Comparison of ENCODE assay signal across 18 cellular contexts in the genomic region with DNA sequence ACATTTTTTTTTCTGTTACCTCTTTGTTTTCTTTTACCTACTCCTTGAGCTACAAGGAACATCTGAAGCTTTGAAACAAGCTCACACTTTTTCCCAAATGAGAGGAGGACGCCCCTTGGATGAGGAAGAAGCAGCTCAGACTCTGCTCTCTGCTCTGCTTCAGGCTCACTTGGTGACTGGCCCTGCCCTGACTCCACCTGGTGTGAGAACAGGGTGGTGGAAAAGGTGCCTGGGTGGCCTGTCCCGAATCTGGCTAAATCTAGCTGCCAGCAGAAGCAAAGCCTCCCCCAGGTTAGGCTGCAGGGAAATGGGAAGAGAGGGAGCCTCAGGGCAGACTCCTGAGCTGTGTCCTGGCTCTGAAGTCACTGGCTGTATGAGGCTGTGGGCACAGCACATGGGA.
DNase-seq lines count a peak whose midpoint lies in the region; ATAC-seq and TF ChIP-seq lines count a peak whose summit lies in the region.
"Had no signal": no experiment of that assay in that cellular context is flagged by ENCODE, and none has a peak within 500 bp of the region (broad histone marks: within the 10 kb centered on the region; RNA-seq: fewer than 3 reads in every experiment).

No MANE protein-coding gene starts in this region.

- TF ChIP-seq POLR2A in HCT116 (IDR thresholded peaks at IDR 0.05; ENCODE audit: borderline replicate concordance, extremely low read depth, insufficient read depth, insufficient read length) = no peak

- H3K4me2 ChIP-seq in HCT116 (ENCODE audit: low read length) = no peak overlapping the region
- H3K4me2 ChIP-seq in GM23248 (ENCODE audit: unreplicated experiment) = no peak overlapping the region
- H3K4me2 ChIP-seq: BLaER1 had no signal

- H3K27ac ChIP-seq in HCT116 (ENCODE audit: low read depth, low read length) (no peak overlapping the region), foreskin keratinocyte (no peak overlapping the region), GM23248 (no peak overlapping the region)
- H3K27ac ChIP-seq: BLaER1 had no signal

- DNase-seq in Calu3 (peak; percentile 11), HCT116 (ENCODE audit: low read depth, low spot score) (peak; percentile 1), epithelial cell of proximal tubule (ENCODE audit: low read depth) (no peak), foreskin keratinocyte (no peak), NCI-H2196 (lab: John Stamatoyannopoulos, UW; ENCODE audit: unreplicated experiment) (no peak), GM23248 (no peak)
- DNase-seq: 8988T; ACHN; BE2C; C1 segment of cervical spinal cord; CD4-positive, alpha-beta memory T cell; CD4-positive, CD25-positive, alpha-beta regulatory T cell; CD8-positive, alpha-beta memory T cell; COR-L47; DMS79 treated with DMSO at 0.1 percent for 48 hours; GF-D8 had no signal

- CTCF ChIA-PET in Calu3 (lab: Charles Lee) = no interaction called here
- CTCF ChIA-PET in HCT116 (lab: Charles Lee) = no interaction called here

- RAD21 ChIA-PET in HCT116 (lab: Charles Lee; ENCODE audit: low non-redundant PET in 1 of 2, low total read pairs in 2 of 2, uncharacterized antibody in 2 of 2, unreplicated experiment in 2 of 2) = no interaction called here

- no peaks in the 10 kb centered on the region for H3K4me1 Mint-ChIP-seq in Calu3 (ENCODE audit: low read depth, unreplicated experiment)
- H3K4me1 Mint-ChIP-seq: CD14-positive monocyte; CD4-positive, CD25-positive, alpha-beta regulatory T cell; CD8-positive, alpha-beta memory T cell had no signal

- TF ChIP-seq CTCF in Calu3 (IDR thresholded peaks at IDR 0.05; ENCODE audit: unreplicated experiment) = no peak
- TF ChIP-seq CTCF in HCT116 (IDR thresholded peaks at IDR 0.05 in 2 of 3, conservative IDR thresholded peaks at IDR 0.05 in 1 of 3; ENCODE audit: borderline replicate concordance in 1 of 3, insufficient read depth in 1 of 3, low read depth in 2 of 3, low read length in 2 of 3) = 0 out of 6 replicates have a peak, but pooled peaks of 1 of the 3 experiments have one; percentile 13
- TF ChIP-seq CTCF in epithelial cell of proximal tubule (conservative IDR thresholded peaks at IDR 0.05; ENCODE audit: low read depth, low read length) = peak; percentile 2
- no peak for TF ChIP-seq CTCF in foreskin keratinocyte (conservative IDR thresholded peaks at IDR 0.05)

- no peaks in the 10 kb centered on the region for H3K9me2 ChIP-seq in HCT116 (ENCODE audit: insufficient read depth)
- H3K9me2 ChIP-seq in GM23248 (ENCODE audit: insufficient read depth) = no peaks in the 10 kb centered on the region

- peak; percentile 75 for ATAC-seq in HCT116
- ATAC-seq in foreskin keratinocyte = no peak

- H3K27me3 ChIP-seq in HCT116 (ENCODE audit: insufficient read depth, low read length) (peaks cover 23% of the 10 kb centered on the region), foreskin keratinocyte (peaks cover 44% of the 10 kb centered on the region), GM23248 (replicated peaks; ENCODE audit: insufficient read depth) (peaks cover 54% of the 10 kb centered on the region)
- H3K27me3 ChIP-seq: BE2C, BLaER1 had no signal

- H3K9me3 Mint-ChIP-seq in Calu3 (ENCODE audit: low read depth, unreplicated experiment) = no peaks in the 10 kb centered on the region

- H3K9ac ChIP-seq in HCT116 (ENCODE audit: low read length) (no peak overlapping the region), GM23248 (no peak overlapping the region)
- H3K9ac ChIP-seq: BLaER1 had no signal

- no TSS peak for BruUV-seq in Calu3 (replicated peaks; lab: Mats Ljungman, UMichigan)
- BruUV-seq in HCT116 (replicated peaks; lab: Mats Ljungman, UMichigan) = no TSS peak

- no peaks in the 10 kb centered on the region for H3K36me3 Mint-ChIP-seq in Calu3 (ENCODE audit: insufficient read depth, unreplicated experiment)
- H3K36me3 Mint-ChIP-seq: CD14-positive monocyte; CD4-positive, alpha-beta memory T cell; CD4-positive, CD25-positive, alpha-beta regulatory T cell; CD8-positive, alpha-beta memory T cell had no signal

- in situ Hi-C loops in GM23248 (cut with MboI) = no loop called here

- H3K9me3 ChIP-seq in HCT116 (ENCODE audit: control insufficient read depth in 1 of 2, insufficient read depth in 1 of 2, low read depth in 1 of 2, low read length in 2 of 2) (no peaks in the 10 kb centered on the region), GM23248 (ENCODE audit: low read depth) (no peaks in the 10 kb centered on the region)
- H3K9me3 ChIP-seq: BE2C had no signal

- H4K20me1 ChIP-seq in HCT116 (ENCODE audit: insufficient read depth) (no peaks in the 10 kb centered on the region), GM23248 (ENCODE audit: insufficient read depth) (no peaks in the 10 kb centered on the region)
- H4K20me1 ChIP-seq: BLaER1 had no signal

- no peak overlapping the region for H3K27ac Mint-ChIP-seq in Calu3 (ENCODE audit: unreplicated experiment)
- H3K27ac Mint-ChIP-seq: CD14-positive monocyte; CD4-positive, alpha-beta memory T cell; CD4-positive, CD25-positive, alpha-beta regulatory T cell; CD8-positive, alpha-beta memory T cell had no signal

- peaks cover 83% of the 10 kb centered on the region for H3K27me3 Mint-ChIP-seq in Calu3 (ENCODE audit: unreplicated experiment)

- H3K4me1 ChIP-seq in HCT116 (ENCODE audit: control insufficient read depth in 1 of 2, insufficient read depth in 2 of 2, low read length in 2 of 2) (no peaks in the 10 kb centered on the region), foreskin keratinocyte (no peaks in the 10 kb centered on the region), GM23248 (ENCODE audit: insufficient read depth) (no peaks in the 10 kb centered on the region)
- H3K4me1 ChIP-seq: BE2C, BLaER1 had no signal

- no peaks in the 10 kb centered on the region for H3K36me3 ChIP-seq in HCT116 (ENCODE audit: control insufficient read depth in 1 of 2, insufficient read depth in 2 of 2, low read length in 2 of 2)
- no peaks in the 10 kb centered on the region for H3K36me3 ChIP-seq in GM23248 (ENCODE audit: low read depth)
- H3K36me3 ChIP-seq: BE2C, BLaER1 had no signal

- H2AFZ ChIP-seq in HCT116 (ENCODE audit: low read depth, low read length, poor library complexity, severe bottlenecking) (no peak overlapping the region), GM23248 (no peak overlapping the region)

- H3F3A ChIP-seq in GM23248 (ENCODE audit: insufficient read depth) = peaks cover 5% of the 10 kb centered on the region; the same call in 1 of the 2 replicates

- H3K4me3 Mint-ChIP-seq in Calu3 (ENCODE audit: low read depth, unreplicated experiment) = no peak overlapping the region
- H3K4me3 Mint-ChIP-seq: CD14-positive monocyte; CD4-positive, alpha-beta memory T cell; CD4-positive, CD25-positive, alpha-beta regulatory T cell; CD8-positive, alpha-beta memory T cell had no signal

- no peak for TF ChIP-seq RAD21 in HCT116 (IDR thresholded peaks at IDR 0.05; ENCODE audit: low read depth)

- intact Hi-C loops in Calu3 (cut with micrococcal nuclease; ENCODE audit: unreplicated experiment) (no loop called here), HCT116 (cut with micrococcal nuclease) (no loop called here)

- WGBS in GM23248 (ENCODE audit: low coverage in 1 of 2, low lambda C conversion rate in 2 of 2, missing lambda C conversion rate in 2 of 2), 2 experiments = 6 to 7% methylated on average over 2 of the region's 2 CpGs

- H3K79me2 ChIP-seq in HCT116 (ENCODE audit: insufficient read depth, low read length) (no peaks in the 10 kb centered on the region), GM23248 (ENCODE audit: insufficient read depth) (no peaks in the 10 kb centered on the region)

- H3K4me3 ChIP-seq in HCT116 (replicated peaks in 1 of 2; ENCODE audit: low read depth in 1 of 2, low read length in 2 of 2) = no peak overlapping the region
- H3K4me3 ChIP-seq in epithelial cell of proximal tubule (ENCODE audit: low read depth, low read length) = no peak overlapping the region
- no peak overlapping the region for H3K4me3 ChIP-seq in GM23248
- H3K4me3 ChIP-seq: BLaER1 had no signal

- POLR2A ChIA-PET in HCT116 (lab: Charles Lee) = no interaction called here

TF ChIP-seq in HCT116, 20 proteins besides CTCF, POLR2A, EP300 and RAD21 (continues in another document):
- TF ChIP-seq CBX3 (IDR thresholded peaks at IDR 0.05; ENCODE audit: low read depth) (no peak), SIN3A (IDR thresholded peaks at IDR 0.05; ENCODE audit: low read depth) (no peak), ZNF274 (IDR thresholded peaks at IDR 0.05; ENCODE audit: low read depth, low read length) (no peak), TCF7L2 (IDR thresholded peaks at IDR 0.05; ENCODE audit: borderline replicate concordance, extremely low read depth, insufficient read depth, insufficient read length) (no peak), FOSL1 (IDR thresholded peaks at IDR 0.05; ENCODE audit: low read depth) (no peak), SRF (IDR thresholded peaks at IDR 0.05; ENCODE audit: low read depth) (no peak), CEBPB (IDR thresholded peaks at IDR 0.05; ENCODE audit: low read depth) (no peak), YY1 (IDR thresholded peaks at IDR 0.05; ENCODE audit: extremely low read depth, insufficient replicate concordance, low read depth, low read length) (no peak), ELF1 (IDR thresholded peaks at IDR 0.05; ENCODE audit: borderline replicate concordance, low read depth) (no peak), EZH2 (IDR thresholded peaks at IDR 0.05) (no peak)
- TF ChIP-seq, protein P1, sequence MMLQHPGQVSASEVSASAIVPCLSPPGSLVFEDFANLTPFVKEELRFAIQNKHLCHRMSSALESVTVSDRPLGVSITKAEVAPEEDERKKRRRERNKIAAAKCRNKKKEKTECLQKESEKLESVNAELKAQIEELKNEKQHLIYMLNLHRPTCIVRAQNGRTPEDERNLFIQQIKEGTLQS (IDR thresholded peaks at IDR 0.05) = no peak
- TF ChIP-seq, protein P2, sequence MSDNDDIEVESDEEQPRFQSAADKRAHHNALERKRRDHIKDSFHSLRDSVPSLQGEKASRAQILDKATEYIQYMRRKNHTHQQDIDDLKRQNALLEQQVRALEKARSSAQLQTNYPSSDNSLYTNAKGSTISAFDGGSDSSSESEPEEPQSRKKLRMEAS (IDR thresholded peaks at IDR 0.05) = no peak
- TF ChIP-seq, protein P3, sequence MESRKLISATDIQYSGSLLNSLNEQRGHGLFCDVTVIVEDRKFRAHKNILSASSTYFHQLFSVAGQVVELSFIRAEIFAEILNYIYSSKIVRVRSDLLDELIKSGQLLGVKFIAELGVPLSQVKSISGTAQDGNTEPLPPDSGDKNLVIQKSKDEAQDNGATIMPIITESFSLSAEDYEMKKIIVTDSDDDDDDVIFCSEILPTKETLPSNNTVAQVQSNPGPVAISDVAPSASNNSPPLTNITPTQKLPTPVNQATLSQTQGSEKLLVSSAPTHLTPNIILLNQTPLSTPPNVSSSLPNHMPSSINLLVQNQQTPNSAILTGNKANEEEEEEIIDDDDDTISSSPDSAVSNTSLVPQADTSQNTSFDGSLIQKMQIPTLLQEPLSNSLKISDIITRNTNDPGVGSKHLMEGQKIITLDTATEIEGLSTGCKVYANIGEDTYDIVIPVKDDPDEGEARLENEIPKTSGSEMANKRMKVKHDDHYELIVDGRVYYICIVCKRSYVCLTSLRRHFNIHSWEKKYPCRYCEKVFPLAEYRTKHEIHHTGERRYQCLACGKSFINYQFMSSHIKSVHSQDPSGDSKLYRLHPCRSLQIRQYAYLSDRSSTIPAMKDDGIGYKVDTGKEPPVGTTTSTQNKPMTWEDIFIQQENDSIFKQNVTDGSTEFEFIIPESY (IDR thresholded peaks at IDR 0.05; ENCODE audit: extremely low read depth, insufficient replicate concordance, low read length) = no peak

Comparison
In these comparisons a context has a peak if more than half of its experiments do, and no peak if none do; other contexts are left out.
1. DNase-seq: peak in Calu3 (single experiment) and HCT116 (single experiment); none in epithelial cell of proximal tubule (single experiment), foreskin keratinocyte (0 of 2), NCI-H2196 (single experiment) and GM23248 (single experiment).